In genomic region chr12:46124848-46125619, GRCh38 we compare ENCODE assay signal across 8 cellular contexts.
DNase-seq lines count a peak whose midpoint lies in the region; ATAC-seq and TF ChIP-seq lines count a peak whose summit lies in the region.

No MANE protein-coding gene starts in this region.

- H3K14ac ChIP-seq in neuronal stem cell (ENCODE audit: low read length), result no peak overlapping the region

- H3K9me3 ChIP-seq in OCI-LY1 (ENCODE audit: low read length), result no peaks in the 10 kb centered on the region
- H3K9me3 ChIP-seq in neuronal stem cell (replicated peaks in 1 of 2; ENCODE audit: control insufficient read depth in 2 of 2, insufficient read depth in 1 of 2, low read depth in 1 of 2, low read length in 2 of 2), result no peaks in the 10 kb centered on the region
- H3K9me3 ChIP-seq in testis, result no peaks in the 10 kb centered on the region

- POLR2A ChIA-PET in BJ (lab: Charles Lee), result no interaction called here

- H3K27me3 Mint-ChIP-seq in activated T-cell treated with anti-CD3 and anti-CD28 coated beads, Interleukin-2, amount 50 U/mL, for 4 hours (ENCODE audit: low read depth), result peaks cover 12% of the 10 kb centered on the region

- H3K4me1 ChIP-seq in OCI-LY1 (ENCODE audit: insufficient read depth, low read length, severe bottlenecking) (peaks cover 13% of the 10 kb centered on the region), neuronal stem cell (ENCODE audit: control insufficient read depth in 2 of 2, insufficient read depth in 1 of 2, low read depth in 1 of 2, low read length in 2 of 2) (no peaks in the 10 kb centered on the region), testis (no peaks in the 10 kb centered on the region)

- H3K27ac ChIP-seq in OCI-LY1 (ENCODE audit: low read depth, low read length, poor library complexity, severe bottlenecking) (no peak overlapping the region), neuronal stem cell (replicated peaks; ENCODE audit: low read length) (no peak overlapping the region), testis (no peak overlapping the region)

- peak overlapping the region; percentile 41 for H3K4me2 ChIP-seq in OCI-LY1 (ENCODE audit: low read length)
- no peak overlapping the region for H3K4me2 ChIP-seq in neuronal stem cell (ENCODE audit: insufficient read depth, low read length, poor library complexity, severe bottlenecking)

- H3K4me1 Mint-ChIP-seq in activated T-cell treated with anti-CD3 and anti-CD28 coated beads, Interleukin-2, amount 50 U/mL, for 4 hours (ENCODE audit: low read depth), result peaks cover 3% of the 10 kb centered on the region

- no peaks in the 10 kb centered on the region for H3K79me1 ChIP-seq in neuronal stem cell (ENCODE audit: low read depth, low read length)

- H3K27me3 ChIP-seq in BJ (ENCODE audit: control insufficient read depth, insufficient read depth, low read length) (peaks cover 6% of the 10 kb centered on the region; the same call in 1 of the 2 replicates), OCI-LY1 (ENCODE audit: insufficient read depth, low read length) (no peaks in the 10 kb centered on the region), neuronal stem cell (ENCODE audit: control insufficient read depth in 3 of 3, insufficient read depth in 3 of 3, low read depth in 1 of 3, low read length in 3 of 3) (peaks cover 0 to 23% (median 0%) of the 10 kb centered on the region in 3 experiments), testis (no peaks in the 10 kb centered on the region)

- H3K36me3 Mint-ChIP-seq in activated T-cell treated with anti-CD3 and anti-CD28 coated beads, Interleukin-2, amount 50 U/mL, for 4 hours (ENCODE audit: insufficient read depth), result no peaks in the 10 kb centered on the region

- WGBS in neuronal stem cell (ENCODE audit: extremely low coverage in 2 of 2, insufficient read length in 2 of 2, insufficient replicate concordance in 1 of 2), 2 donors, result no CpG with 5 or more reads among the region's 12 CpGs
- WGBS in testis, 2 donors, result 10 to 16% methylated on average over 12 of the region's 12 CpGs

- no peaks in the 10 kb centered on the region for H4K20me1 ChIP-seq in OCI-LY1 (ENCODE audit: insufficient read depth, low read length)

- no peaks in the 10 kb centered on the region for H3K9me2 ChIP-seq in OCI-LY1 (ENCODE audit: low read depth, low read length)

- no peak for TF ChIP-seq POLR2A in testis (IDR thresholded peaks at IDR 0.05)

- H3K9ac ChIP-seq in OCI-LY1 (ENCODE audit: low read length) (no peak overlapping the region; the same call in 1 of the 2 replicates), neuronal stem cell (ENCODE audit: low read depth, low read length, poor library complexity) (no peak overlapping the region)

- no peak overlapping the region for H3K23ac ChIP-seq in neuronal stem cell (ENCODE audit: low read depth, low read length, poor library complexity)

- H3K18ac ChIP-seq in neuronal stem cell (ENCODE audit: low read length), result no peak overlapping the region

- H3K4me3 ChIP-seq in BJ (ENCODE audit: low read depth, low read length) (peak overlapping the region; percentile 22), OCI-LY1 (ENCODE audit: low read depth, low read length, poor library complexity, severe bottlenecking) (no peak overlapping the region), fibroblast of pulmonary artery (replicated peaks; ENCODE audit: low read depth, low read length) (peak overlapping the region; percentile 21), neuronal stem cell (ENCODE audit: low read length in 2 of 2) (no peak overlapping the region), testis (peak overlapping the region in 1 of 2 donors; percentile 11)

- H2BK120ac ChIP-seq in neuronal stem cell (ENCODE audit: low read depth, low read length), result no peak overlapping the region

- no peaks in the 10 kb centered on the region for H3F3A ChIP-seq in OCI-LY1 (ENCODE audit: insufficient read depth, low read length)

- H3K4me3 Mint-ChIP-seq in activated T-cell treated with anti-CD3 and anti-CD28 coated beads, Interleukin-2, amount 50 U/mL, for 4 hours, result no peak overlapping the region

- CTCF ChIA-PET in BJ (lab: Yijun Ruan, JAX), result interaction anchor here (0.6 to 3.5 kb wide), 52 partner anchors 9 to 1264 kb away, joined by 3 to 20 read pairs (median 3); no protein-coding TSS in a partner anchor

- no peak overlapping the region for H2BK5ac ChIP-seq in neuronal stem cell (ENCODE audit: low read length)

- H2AFZ ChIP-seq in OCI-LY1 (ENCODE audit: low read length), result 0 out of 2 replicates have a peak overlapping the region, but pooled peaks have one; percentile 76
- peak overlapping the region; percentile 20 for H2AFZ ChIP-seq in neuronal stem cell (ENCODE audit: low read length)

- no peak overlapping the region for H4K91ac ChIP-seq in neuronal stem cell (ENCODE audit: low read depth, low read length, poor library complexity)

- ATAC-seq in GM18870 (IDR thresholded peaks at IDR 0.05; ENCODE audit: unreplicated experiment) (peak; percentile 73), HG03558 (IDR thresholded peaks at IDR 0.05; ENCODE audit: extremely low read depth, unreplicated experiment) (peak; percentile 47)
- peak; percentile 82 to 90 for ATAC-seq in activated T-cell treated with anti-CD3 and anti-CD28 coated beads, Interleukin-2, amount 50 U/mL, for 4 hours

- H3K4ac ChIP-seq in neuronal stem cell (ENCODE audit: low read length), result no peak overlapping the region

- H3K9me3 Mint-ChIP-seq in activated T-cell treated with anti-CD3 and anti-CD28 coated beads, Interleukin-2, amount 50 U/mL, for 4 hours, result no peaks in the 10 kb centered on the region

- H3K79me2 ChIP-seq in OCI-LY1 (ENCODE audit: insufficient read depth, low read length), result no peaks in the 10 kb centered on the region

- peak; percentile 34 for DNase-seq in BJ (ENCODE audit: low read depth)
- peak; percentile 35 for DNase-seq in activated T-cell treated with anti-CD3 and anti-CD28 coated beads, Interleukin-2, amount 50 U/mL, for 4 hours
- peak; percentile 91 for DNase-seq in fibroblast of pulmonary artery (ENCODE audit: low read depth)
- DNase-seq in neuronal stem cell (ENCODE audit: low spot score), result peak; percentile 48
- peak; percentile 69 for DNase-seq in testis

- no peak overlapping the region for H2BK12ac ChIP-seq in neuronal stem cell (ENCODE audit: low read length)

- no peak overlapping the region for H2BK15ac ChIP-seq in neuronal stem cell (ENCODE audit: low read length)

- intact Hi-C loops in testis (cut with DNase I; ENCODE audit: low total_unique reads), result no loop called here

- TF ChIP-seq CTCF in BJ (IDR thresholded peaks at IDR 0.05; ENCODE audit: insufficient read depth, low read depth, low read length) (peak; percentile 73), OCI-LY1 (IDR thresholded peaks at IDR 0.05; ENCODE audit: low read length) (peak; percentile 78), fibroblast of pulmonary artery (IDR thresholded peaks at IDR 0.05; ENCODE audit: low read length, missing control alignments) (peak; percentile 80), testis (IDR thresholded peaks at IDR 0.05) (peak; percentile 56 to 78 (median 58))

- H3K36me3 ChIP-seq in BJ (ENCODE audit: control insufficient read depth, insufficient read depth, low read length), result no peaks in the 10 kb centered on the region
- H3K36me3 ChIP-seq in OCI-LY1 (ENCODE audit: insufficient read depth, low read length), result no peaks in the 10 kb centered on the region
- H3K36me3 ChIP-seq in neuronal stem cell (replicated peaks in 1 of 2; ENCODE audit: control insufficient read depth in 2 of 2, insufficient read depth in 2 of 2, low read length in 2 of 2), result no peaks in the 10 kb centered on the region
- H3K36me3 ChIP-seq in testis (ENCODE audit: low read depth, missing control alignments), result no peaks in the 10 kb centered on the region

- H4K8ac ChIP-seq in neuronal stem cell (ENCODE audit: low read depth, low read length), result no peak overlapping the region

- H2AK5ac ChIP-seq in neuronal stem cell (ENCODE audit: low read depth, low read length), result no peak overlapping the region

Comparison
In these comparisons a context has a peak if more than half of its experiments do, and no peak if none do; other contexts are left out.
1. DNase-seq: peak in every context shown above with its lines; median percentile 91 in fibroblast of pulmonary artery; 69 in testis; 48 in neuronal stem cell; 35 in activated T-cell treated with anti-CD3 and anti-CD28 coated beads, Interleukin-2, amount 50 U/mL, for 4 hours; 34 in BJ.
2. H3K4me3 ChIP-seq: peak in BJ (single experiment) and fibroblast of pulmonary artery (single experiment); none in OCI-LY1 (single experiment) and neuronal stem cell (0 of 2).
3. Peak in every context shown above with its lines, with median percentiles within 50 percentile points of each other: CTCF ChIP-seq and ATAC-seq.